ENCODE assay signal across 14 cellular contexts in the genomic region with DNA sequence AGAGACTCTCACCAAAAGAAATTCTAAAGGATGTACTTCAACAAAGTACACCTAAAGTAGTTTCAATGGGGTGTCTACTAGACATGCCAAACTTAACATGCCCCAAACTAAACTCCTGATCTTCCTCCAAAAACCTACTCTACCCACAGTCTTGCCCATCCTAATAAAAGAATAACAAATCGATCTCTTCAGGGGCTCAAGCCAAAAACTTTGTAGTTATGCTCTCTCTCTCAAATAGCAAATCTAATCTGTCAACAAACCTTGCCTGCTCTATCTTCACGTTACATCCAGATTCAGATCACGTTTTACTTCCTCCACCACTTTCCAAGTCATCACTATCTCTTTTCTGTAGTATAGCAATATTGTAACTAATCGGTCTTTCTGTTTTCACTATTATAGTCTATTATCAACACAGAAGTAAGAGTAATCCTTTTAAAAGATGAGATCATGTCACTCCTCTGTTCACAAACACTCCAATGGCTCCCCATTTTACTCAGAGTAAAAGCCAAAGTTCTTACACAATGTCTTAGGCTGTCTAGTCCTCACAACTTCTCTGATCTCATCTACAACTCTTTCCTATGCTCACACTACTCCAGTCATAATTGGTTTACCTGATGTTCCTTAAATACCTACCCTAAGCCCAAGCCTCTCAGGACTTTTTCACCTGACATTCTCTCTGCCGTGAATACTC.
DNase-seq lines count a peak whose midpoint lies in the region; ATAC-seq and TF ChIP-seq lines count a peak whose summit lies in the region.
"Had no signal": no experiment of that assay in that cellular context is flagged by ENCODE, and none has a peak within 500 bp of the region (broad histone marks: within the 10 kb centered on the region; RNA-seq: fewer than 3 reads in every experiment).

No MANE protein-coding gene starts in this region.

- no peak overlapping the region for H2BK5ac ChIP-seq in H9 (ENCODE audit: insufficient read length, low read length)

- H3K9ac ChIP-seq in endocrine pancreas (ENCODE audit: control insufficient read depth, insufficient read depth, low read length) (no peak overlapping the region), H9 (ENCODE audit: extremely low read depth, insufficient read length, low read length) (no peak overlapping the region)

- H3K79me1 ChIP-seq in H9 (ENCODE audit: insufficient read depth, low read depth, low read length, poor library complexity, severe bottlenecking): no peaks in the 10 kb centered on the region

- no peak overlapping the region for H2AK5ac ChIP-seq in H9 (ENCODE audit: insufficient read length, low read length)

- H3K79me2 ChIP-seq in H9 (ENCODE audit: insufficient read depth, low read length): no peaks in the 10 kb centered on the region

- H3K9me3 ChIP-seq in CD4-positive, CD25-positive, alpha-beta regulatory T cell (ENCODE audit: control insufficient read depth in 2 of 2, low read length in 2 of 2): no peaks in the 10 kb centered on the region
- H3K9me3 ChIP-seq in endocrine pancreas (ENCODE audit: control insufficient read depth, low read length) (no peaks in the 10 kb centered on the region), H9 (ENCODE audit: control insufficient read depth, low read depth, low read length) (no peaks in the 10 kb centered on the region)
- H3K9me3 ChIP-seq: BE2C had no signal

- H4K5ac ChIP-seq in H9 (ENCODE audit: insufficient read length, low read depth, low read length): no peak overlapping the region

- WGBS in H9 (ENCODE audit: extremely low coverage, insufficient read length, low lambda C conversion rate): no CpG with 5 or more reads among the region's 5 CpGs

- H3K27ac Mint-ChIP-seq in CD4-positive, CD25-positive, alpha-beta regulatory T cell: peak overlapping the region; percentile 32 to 86 (median 42)
- H3K27ac Mint-ChIP-seq in IgD-negative memory B cell (peak overlapping the region in 2 of 3 donors; percentile 10 to 57), nephron progenitor cell (peak overlapping the region; percentile 8), H9 (peak overlapping the region in 1 of 3 experiments; percentile 3; a peak in 2 of 7 replicates)

- no peak overlapping the region for H2BK20ac ChIP-seq in H9 (ENCODE audit: low read depth, low read length, poor library complexity, severe bottlenecking)

- peak overlapping the region; percentile 15 for H3K4me3 ChIP-seq in CD4-positive, CD25-positive, alpha-beta regulatory T cell (ENCODE audit: low read depth, low read length)
- peak overlapping the region; percentile 26 for H3K4me3 ChIP-seq in endocrine pancreas (ENCODE audit: control insufficient read depth, insufficient read depth, low read length)

- H3K23me2 ChIP-seq in H9 (ENCODE audit: insufficient read length, low read depth, low read length, poor library complexity, severe bottlenecking): no peaks in the 10 kb centered on the region

- H3K36me3 ChIP-seq in CD4-positive, CD25-positive, alpha-beta regulatory T cell (ENCODE audit: control insufficient read depth, insufficient read depth, low read length): peaks cover 12% of the 10 kb centered on the region
- no peaks in the 10 kb centered on the region for H3K36me3 ChIP-seq in endocrine pancreas (ENCODE audit: control insufficient read depth, insufficient read depth, low read length)
- H3K36me3 ChIP-seq: BE2C had no signal

- no peak overlapping the region for H3K56ac ChIP-seq in H9 (ENCODE audit: insufficient read length, low read depth, low read length)

- H2BK15ac ChIP-seq in H9 (ENCODE audit: low read depth, low read length): no peak overlapping the region

- peaks cover 8% of the 10 kb centered on the region for H3K36me3 Mint-ChIP-seq in CD4-positive, CD25-positive, alpha-beta regulatory T cell
- peaks cover 11% of the 10 kb centered on the region for H3K36me3 Mint-ChIP-seq in IgD-negative memory B cell
- peaks cover 14% of the 10 kb centered on the region for H3K36me3 Mint-ChIP-seq in nephron progenitor cell (ENCODE audit: low read depth)
- peaks cover 0 to 8% (median 8%) of the 10 kb centered on the region in 3 experiments; a peak in 4 of 7 replicates for H3K36me3 Mint-ChIP-seq in H9 (ENCODE audit: insufficient read depth in 1 of 3, low read depth in 3 of 3)

- no peak overlapping the region for H3T11ph ChIP-seq in H9 (ENCODE audit: low read length)

- no peak overlapping the region for H3K18ac ChIP-seq in H9 (ENCODE audit: insufficient read length, low read depth, low read length)

- peaks cover 0 to under 1% (median 0%) of the 10 kb centered on the region in 7 donors for H3K9me3 Mint-ChIP-seq in CD4-positive, CD25-positive, alpha-beta regulatory T cell
- H3K9me3 Mint-ChIP-seq in IgD-negative memory B cell: no peaks in the 10 kb centered on the region
- no peaks in the 10 kb centered on the region for H3K9me3 Mint-ChIP-seq in nephron progenitor cell
- no peaks in the 10 kb centered on the region for H3K9me3 Mint-ChIP-seq in H9
- H3K9me3 Mint-ChIP-seq: neural crest cell had no signal

- H3K14ac ChIP-seq in H9 (ENCODE audit: insufficient read depth, low read length): no peak overlapping the region

- H3K27ac ChIP-seq in CD4-positive, CD25-positive, alpha-beta regulatory T cell (ENCODE audit: insufficient read depth, low read length, poor library complexity, severe bottlenecking): no peak overlapping the region
- H3K27ac ChIP-seq in H9 (ENCODE audit: insufficient read length, low read depth, low read length): no peak overlapping the region

- no peaks in the 10 kb centered on the region for H4K20me1 ChIP-seq in H9 (ENCODE audit: control insufficient read depth, insufficient read depth, insufficient read length)

- no peak overlapping the region for H2BK12ac ChIP-seq in H9 (ENCODE audit: insufficient read length, low read depth, low read length)

- peak in 1 of 3 donors; percentile 11 for DNase-seq in CD4-positive, CD25-positive, alpha-beta regulatory T cell
- DNase-seq in nephron progenitor cell (no peak), H9 (no peak)
- DNase-seq: activated effector memory CD4-positive, alpha-beta T cell treated with anti-CD3 and anti-CD28 coated beads, Interleukin-2, amount 50 U/mL, for 16 hours; BE2C; NCI-H1092; SHP77; stimulated activated CD4-positive, alpha-beta T cell treated with anti-CD3 and anti-CD28 coated beads, Interleukin-15, amount 100 ng/mL, for 24 hours had no signal

- no peaks in the 10 kb centered on the region for H3K4me1 ChIP-seq in CD4-positive, CD25-positive, alpha-beta regulatory T cell (ENCODE audit: control insufficient read depth, insufficient read depth, low read length, poor library complexity, severe bottlenecking)
- H3K4me1 ChIP-seq in endocrine pancreas (ENCODE audit: control insufficient read depth, insufficient read depth, low read length) (peaks cover 13% of the 10 kb centered on the region), H9 (ENCODE audit: insufficient read depth, low read length) (no peaks in the 10 kb centered on the region; the same call in 1 of the 2 replicates)

- H3K4me3 Mint-ChIP-seq in CD4-positive, CD25-positive, alpha-beta regulatory T cell: peak overlapping the region in 2 of 4 donors; percentile 2 to 7
- H3K4me3 Mint-ChIP-seq in IgD-negative memory B cell (peak overlapping the region in 1 of 4 donors; percentile 50), nephron progenitor cell (no peak overlapping the region), H9 (no peak overlapping the region)
- H3K4me3 Mint-ChIP-seq: neural crest cell had no signal

- H3K4ac ChIP-seq in H9 (ENCODE audit: low read depth, low read length): no peak overlapping the region

- H2AFZ ChIP-seq in H9 (ENCODE audit: low read length): no peak overlapping the region

- H3K4me1 Mint-ChIP-seq in CD4-positive, CD25-positive, alpha-beta regulatory T cell: peaks cover 23 to 46% (median 43%) of the 10 kb centered on the region in 4 donors
- peaks cover 21 to 31% (median 30%) of the 10 kb centered on the region in 3 donors for H3K4me1 Mint-ChIP-seq in IgD-negative memory B cell
- no peaks in the 10 kb centered on the region for H3K4me1 Mint-ChIP-seq in nephron progenitor cell
- H3K4me1 Mint-ChIP-seq in H9: peaks cover 12 to 15% of the 10 kb centered on the region in 2 experiments; a peak in 3 of 4 replicates
- H3K4me1 Mint-ChIP-seq: neural crest cell had no signal

- H4K91ac ChIP-seq in H9 (ENCODE audit: insufficient read length, low read depth, low read length): no peak overlapping the region

- no peaks in the 10 kb centered on the region for H3K27me3 ChIP-seq in CD4-positive, CD25-positive, alpha-beta regulatory T cell (ENCODE audit: control insufficient read depth, insufficient read depth, low read length)
- no peaks in the 10 kb centered on the region for H3K27me3 ChIP-seq in endocrine pancreas (ENCODE audit: control insufficient read depth, insufficient read depth, low read length)
- H3K27me3 ChIP-seq in H9 (ENCODE audit: insufficient read depth, low read length): no peaks in the 10 kb centered on the region
- H3K27me3 ChIP-seq: BE2C had no signal

- ATAC-seq in CD4-positive, CD25-positive, alpha-beta regulatory T cell (ENCODE audit: low read depth in 2 of 2): no peak
- ATAC-seq in HG03439 (IDR thresholded peaks at IDR 0.05; ENCODE audit: unreplicated experiment) (no peak), GM21723 (IDR thresholded peaks at IDR 0.05; ENCODE audit: unreplicated experiment) (no peak), HG02840 (IDR thresholded peaks at IDR 0.05; ENCODE audit: low FRiP score, unreplicated experiment) (no peak)

- H4K8ac ChIP-seq in H9 (replicated peaks; ENCODE audit: insufficient read length, low read depth, low read length): no peak overlapping the region

- H3K27me3 Mint-ChIP-seq in CD4-positive, CD25-positive, alpha-beta regulatory T cell: no peaks in the 10 kb centered on the region
- no peaks in the 10 kb centered on the region for H3K27me3 Mint-ChIP-seq in IgD-negative memory B cell
- no peaks in the 10 kb centered on the region for H3K27me3 Mint-ChIP-seq in nephron progenitor cell (ENCODE audit: low read depth, poor library complexity)
- no peaks in the 10 kb centered on the region for H3K27me3 Mint-ChIP-seq in H9 (ENCODE audit: low read depth)

- H3K23ac ChIP-seq in H9 (ENCODE audit: insufficient read length, low read depth, low read length): no peak overlapping the region

- H3K4me2 ChIP-seq in H9 (ENCODE audit: insufficient read depth, insufficient read length, low read length): no peak overlapping the region

- no peak overlapping the region for H2BK120ac ChIP-seq in H9 (ENCODE audit: low read depth, low read length, poor library complexity, severe bottlenecking)

- TF ChIP-seq CTCF in nephron progenitor cell (IDR thresholded peaks at IDR 0.05) (no peak), H9 (conservative IDR thresholded peaks at IDR 0.05) (no peak)
